Comparison of ENCODE assay signal across 9 cellular contexts in genomic region chr11:121534131-121535093, GRCh38.
A peak's percentile ranks its signal among the peaks of the same experiment; 100 is the strongest.
DNase-seq lines count a peak whose midpoint lies in the region; FAIRE-seq and TF ChIP-seq lines count a peak whose summit lies in the region.
"Had no signal": no experiment of that assay in that cellular context is flagged by ENCODE, and none has a peak within 500 bp of the region (broad histone marks: within the 10 kb centered on the region; RNA-seq: fewer than 3 reads in every experiment).

No MANE protein-coding gene starts in this region.

- H3K9me3 Mint-ChIP-seq in CD8-positive, alpha-beta memory T cell: peaks cover 8 to 16% (median 12%) of the 10 kb centered on the region in 5 donors

- POLR2A ChIA-PET in CD8-positive, alpha-beta memory T cell (lab: Charles Lee): no interaction called here

- H3K27me3 ChIP-seq in CD8-positive, alpha-beta memory T cell (ENCODE audit: insufficient read depth, low read length, poor library complexity, severe bottlenecking): no peaks in the 10 kb centered on the region
- no peaks in the 10 kb centered on the region for H3K27me3 ChIP-seq in SJCRH30
- H3K27me3 ChIP-seq: gastrocnemius medialis had no signal

- CTCF ChIA-PET in CD8-positive, alpha-beta memory T cell (lab: Charles Lee): no interaction called here

- peak; percentile 20 for TF ChIP-seq CTCF in cardiac fibroblast (IDR thresholded peaks at IDR 0.05; ENCODE audit: low read depth, low read length)

- H3K27me3 Mint-ChIP-seq in CD8-positive, alpha-beta memory T cell: peaks cover 0 to 2% of the 10 kb centered on the region in 2 donors

- no peak for DNase-seq in CD8-positive, alpha-beta memory T cell
- DNase-seq in NCI-H2107 treated with DMSO at 0.1 percent for 48 hours (lab: John Stamatoyannopoulos, UW; ENCODE audit: unreplicated experiment) (peak; percentile 56), cardiac fibroblast (ENCODE audit: low read depth in 2 of 2) (peak; percentile 19 to 32), medulla oblongata (ENCODE audit: extremely low spot score) (peak; percentile 84), NCI-H2196 (lab: John Stamatoyannopoulos, UW; ENCODE audit: unreplicated experiment) (no peak), RCC 7860 (ENCODE audit: low spot score) (no peak), T-helper 9 cell (no peak), SJCRH30 (no peak)
- DNase-seq: gastrocnemius medialis had no signal

- peak overlapping the region in 6 of 8 donors; percentile 17 to 95 (median 51) for H3K27ac Mint-ChIP-seq in CD8-positive, alpha-beta memory T cell

- peaks cover 9% of the 10 kb centered on the region for H3K9me3 ChIP-seq in CD8-positive, alpha-beta memory T cell (ENCODE audit: low read length)
- no peaks in the 10 kb centered on the region for H3K9me3 ChIP-seq in SJCRH30 (replicated peaks)
- H3K9me3 ChIP-seq: gastrocnemius medialis had no signal

- peaks cover 37% of the 10 kb centered on the region for H3K36me3 ChIP-seq in CD8-positive, alpha-beta memory T cell (ENCODE audit: insufficient read depth, low read length)
- H3K36me3 ChIP-seq in SJCRH30: no peaks in the 10 kb centered on the region
- H3K36me3 ChIP-seq: gastrocnemius medialis had no signal

- peaks cover 4% of the 10 kb centered on the region for H3K4me1 ChIP-seq in CD8-positive, alpha-beta memory T cell (ENCODE audit: insufficient read depth, low read length)
- H3K4me1 ChIP-seq in SJCRH30: no peaks in the 10 kb centered on the region
- H3K4me1 ChIP-seq: gastrocnemius medialis had no signal

- no peak overlapping the region for H3K4me3 ChIP-seq in CD8-positive, alpha-beta memory T cell (ENCODE audit: low read length)
- H3K4me3 ChIP-seq in cardiac fibroblast (replicated peaks in 1 of 2; ENCODE audit: low read depth in 2 of 2, low read length in 2 of 2) (no peak overlapping the region), SJCRH30 (no peak overlapping the region)
- H3K4me3 ChIP-seq: gastrocnemius medialis had no signal

- H3K27ac ChIP-seq in CD8-positive, alpha-beta memory T cell (ENCODE audit: low read depth, low read length): no peak overlapping the region
- no peak overlapping the region for H3K27ac ChIP-seq in SJCRH30
- H3K27ac ChIP-seq: gastrocnemius medialis had no signal

- H3K4me1 Mint-ChIP-seq in CD8-positive, alpha-beta memory T cell: peaks cover 38 to 41% (median 39%) of the 10 kb centered on the region in 3 donors

- H3K36me3 Mint-ChIP-seq in CD8-positive, alpha-beta memory T cell: peaks cover 37 to 91% (median 45%) of the 10 kb centered on the region in 3 donors

- no peak for FAIRE-seq in RCC 7860 (lab: Jason Lieb, UNC)

- no peak overlapping the region for H3K4me3 Mint-ChIP-seq in CD8-positive, alpha-beta memory T cell

Comparison
In these comparisons a context has a peak if more than half of its experiments do, and no peak if none do; other contexts are left out.
1. DNase-seq: peak in NCI-H2107 treated with DMSO at 0.1 percent for 48 hours (single experiment), cardiac fibroblast (2 of 2) and medulla oblongata (single experiment); none in CD8-positive, alpha-beta memory T cell (0 of 5), NCI-H2196 (single experiment), RCC 7860 (single experiment), T-helper 9 cell (single experiment) and SJCRH30 (0 of 2).